Comparison of ENCODE assay signal across 21 cellular contexts in genomic region chr1:43334453-43335205, GRCh38. TPM values are rescaled to one million over a fixed set of nuclear protein-coding genes. Genes with fewer than 3 reads are reported as not detected.
"Had no signal": no experiment of that assay in that cellular context is flagged by ENCODE, and none has a peak within 500 bp of the region (broad histone marks: within the 10 kb centered on the region; RNA-seq: fewer than 3 reads in every experiment).

No MANE protein-coding gene starts in this region.

- H3K9me3 Mint-ChIP-seq: activated CD8-positive, alpha-beta T cell treated with anti-CD3 and anti-CD28 coated beads for 36 hours; activated naive CD4-positive, alpha-beta T cell treated with anti-CD3 and anti-CD28 coated beads, Interleukin-2, amount 50 U/mL, for 24 hours; activated T-cell treated with anti-CD3 and anti-CD28 coated beads, Interleukin-2, amount 50 U/mL, for 24 hours; dendritic cell treated with granulocyte-macrophage colony-stimulating factor and Interleukin-4, amounts not matched to agents 40 ng/mL and 50 ng/mL, for 4 days; natural killer cell; WTC11 had no signal

- H3K27ac Mint-ChIP-seq: activated CD4-positive, alpha-beta T cell treated with anti-CD3 and anti-CD28 coated beads for 36 hours; activated CD8-positive, alpha-beta T cell treated with anti-CD3 and anti-CD28 coated beads for 36 hours; activated naive CD4-positive, alpha-beta T cell treated with anti-CD3 and anti-CD28 coated beads, Interleukin-2, amount 50 U/mL, for 24 hours; activated T-cell treated with anti-CD3 and anti-CD28 coated beads, Interleukin-2, amount 50 U/mL, for 24 hours; dendritic cell treated with granulocyte-macrophage colony-stimulating factor and Interleukin-4, amounts not matched to agents 40 ng/mL and 50 ng/mL, for 4 days; WTC11 had no signal

- H3K27ac ChIP-seq: ascending aorta, esophagus squamous epithelium, neutrophil, pancreas, thyroid gland had no signal

- ATAC-seq: activated CD4-positive, alpha-beta T cell treated with anti-CD3 and anti-CD28 coated beads for 36 hours; activated CD8-positive, alpha-beta T cell treated with anti-CD3 and anti-CD28 coated beads for 36 hours; natural killer cell; pancreas; WTC11 had no signal

- H3K36me3 Mint-ChIP-seq: activated naive CD4-positive, alpha-beta T cell treated with anti-CD3 and anti-CD28 coated beads, Interleukin-2, amount 50 U/mL, for 24 hours; natural killer cell; WTC11 had no signal

- H3K4me3 Mint-ChIP-seq: activated CD4-positive, alpha-beta T cell treated with anti-CD3 and anti-CD28 coated beads for 36 hours; activated CD8-positive, alpha-beta T cell treated with anti-CD3 and anti-CD28 coated beads for 36 hours; activated naive CD4-positive, alpha-beta T cell treated with anti-CD3 and anti-CD28 coated beads, Interleukin-2, amount 50 U/mL, for 24 hours; activated T-cell treated with anti-CD3 and anti-CD28 coated beads, Interleukin-2, amount 50 U/mL, for 24 hours; dendritic cell treated with granulocyte-macrophage colony-stimulating factor and Interleukin-4, amounts not matched to agents 40 ng/mL and 50 ng/mL, for 4 days; natural killer cell; WTC11 had no signal

- H3K27me3 Mint-ChIP-seq: activated CD4-positive, alpha-beta T cell treated with anti-CD3 and anti-CD28 coated beads for 36 hours; activated CD8-positive, alpha-beta T cell treated with anti-CD3 and anti-CD28 coated beads for 36 hours; activated naive CD4-positive, alpha-beta T cell treated with anti-CD3 and anti-CD28 coated beads, Interleukin-2, amount 50 U/mL, for 24 hours; activated T-cell treated with anti-CD3 and anti-CD28 coated beads, Interleukin-2, amount 50 U/mL, for 24 hours had no signal

- H3K27me3 ChIP-seq: ascending aorta, esophagus squamous epithelium, neutrophil, pancreas, thyroid gland had no signal

- H3K4me1 Mint-ChIP-seq: natural killer cell had no signal

- DNase-seq: activated CD4-positive, alpha-beta T cell treated with anti-CD3 and anti-CD28 coated beads for 36 hours; activated CD8-positive, alpha-beta T cell treated with anti-CD3 and anti-CD28 coated beads for 36 hours; activated gamma-delta T cell; activated T-cell treated with anti-CD3 and anti-CD28 coated beads, Interleukin-2, amount 50 U/mL, for 24 hours; effector CD8-positive, alpha-beta T cell; esophagus squamous epithelium; mesendoderm; natural killer cell; pancreas; stimulated activated CD4-positive, alpha-beta T cell treated with anti-CD3 and anti-CD28 coated beads, Interleukin-2, amount 100 ng/mL, for 24 hours; stimulated activated naive CD4-positive, alpha-beta T cell treated with Interleukin-2 at 50 U/mL for 16 hours; thyroid gland had no signal

- H3K9me3 ChIP-seq: ascending aorta, esophagus squamous epithelium, neutrophil, pancreas, thyroid gland had no signal

RNA-seq across cellular contexts. Expression of gene MPL, which starts 3.0 kb away (rescaled TPM):
- total RNA-seq: activated CD4-positive, alpha-beta T cell treated with anti-CD3 and anti-CD28 coated beads for 36 hours; activated CD8-positive, alpha-beta T cell treated with anti-CD3 and anti-CD28 coated beads for 36 hours; ascending aorta; cerebellum; esophagus squamous epithelium; glomerular endothelial cell; renal cortical epithelial cell; T-helper 1 cell treated with Interleukin-12 subunit alpha and Interleukin-12 subunit beta and Interleukin-4 antibody, amounts not matched to agents 30 ng/mL and 1 ng/mL, for 36 hours had no signal

RNA-seq across cellular contexts. Expression of gene CDC20, which starts 24.2 kb away (rescaled TPM):
- total RNA-seq: ascending aorta had no signal

RNA-seq across cellular contexts. Expression of gene TIE1, which starts 33.8 kb away (rescaled TPM):
- total RNA-seq: activated CD4-positive, alpha-beta T cell treated with anti-CD3 and anti-CD28 coated beads for 36 hours had no signal

RNA-seq across cellular contexts. Expression of gene C1orf210, which starts 49.2 kb away (rescaled TPM):
- total RNA-seq: activated CD4-positive, alpha-beta T cell treated with anti-CD3 and anti-CD28 coated beads for 36 hours; activated CD8-positive, alpha-beta T cell treated with anti-CD3 and anti-CD28 coated beads for 36 hours; ascending aorta; cerebellum; glomerular endothelial cell; natural killer cell; T-helper 1 cell treated with Interleukin-12 subunit alpha and Interleukin-12 subunit beta and Interleukin-4 antibody, amounts not matched to agents 30 ng/mL and 1 ng/mL, for 36 hours had no signal
